1 cellular context compared by ENCODE assay signal in the genomic region with DNA sequence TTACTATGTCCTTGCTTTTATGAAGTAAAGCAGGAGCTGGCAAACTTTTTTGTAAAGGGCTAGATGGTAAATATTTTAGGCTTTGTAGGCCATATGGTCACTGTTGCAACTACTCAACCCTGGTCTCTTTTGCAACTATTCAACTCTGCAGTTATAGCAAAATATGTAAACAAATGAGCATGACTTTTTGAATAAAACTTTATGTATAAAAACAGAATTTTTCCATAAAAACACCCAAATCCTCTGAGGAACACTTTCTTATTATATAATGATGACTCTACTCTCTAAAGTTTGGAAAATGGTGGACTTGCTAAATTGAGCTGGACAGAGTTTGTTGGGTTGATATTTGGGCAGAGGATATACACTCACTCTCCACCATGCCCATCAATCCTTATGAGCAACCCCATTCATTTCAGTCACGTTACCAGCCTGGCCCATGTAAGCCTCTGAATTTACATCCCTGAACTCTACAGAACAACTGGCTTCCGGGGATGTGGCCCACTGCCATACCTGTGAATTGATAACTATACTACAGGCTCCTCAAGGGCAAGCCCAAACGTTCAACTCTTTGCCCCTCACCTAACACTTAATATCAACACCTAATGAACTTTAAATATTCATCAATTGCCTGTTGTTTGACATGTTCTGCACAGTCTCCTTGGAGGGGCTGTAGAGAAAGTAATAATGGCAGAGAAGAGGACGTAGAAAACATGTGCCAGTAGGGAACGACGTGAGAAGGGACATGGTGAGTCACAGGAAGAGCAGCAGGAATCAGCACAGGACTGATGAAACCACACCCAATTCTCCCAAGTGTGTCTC.
TF ChIP-seq lines count a peak whose summit lies in the region.

No MANE protein-coding gene starts in this region.

TF ChIP-seq in K562, 482 proteins besides CTCF, POLR2A, EP300 and RAD21 (continued from another document and continues in another):
- TF ChIP-seq, protein P1, sequence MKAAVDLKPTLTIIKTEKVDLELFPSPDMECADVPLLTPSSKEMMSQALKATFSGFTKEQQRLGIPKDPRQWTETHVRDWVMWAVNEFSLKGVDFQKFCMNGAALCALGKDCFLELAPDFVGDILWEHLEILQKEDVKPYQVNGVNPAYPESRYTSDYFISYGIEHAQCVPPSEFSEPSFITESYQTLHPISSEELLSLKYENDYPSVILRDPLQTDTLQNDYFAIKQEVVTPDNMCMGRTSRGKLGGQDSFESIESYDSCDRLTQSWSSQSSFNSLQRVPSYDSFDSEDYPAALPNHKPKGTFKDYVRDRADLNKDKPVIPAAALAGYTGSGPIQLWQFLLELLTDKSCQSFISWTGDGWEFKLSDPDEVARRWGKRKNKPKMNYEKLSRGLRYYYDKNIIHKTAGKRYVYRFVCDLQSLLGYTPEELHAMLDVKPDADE (conservative IDR thresholded peaks at IDR 0.05; ENCODE audit: control insufficient read depth, low read depth, low read length): no peak
- TF ChIP-seq EP400 (IDR thresholded peaks at IDR 0.05): peak; percentile 85
- TF ChIP-seq CHCHD3 (CRISPR knock-in tag; IDR thresholded peaks at IDR 0.05): no peak
- TF ChIP-seq MCM5 (IDR thresholded peaks at IDR 0.05; ENCODE audit: low read depth): no peak
- TF ChIP-seq U2AF1 (optimal IDR thresholded peaks at IDR 0.05; ENCODE audit: low read depth, low read length): no peak
- no peak for TF ChIP-seq SRF (CRISPR knock-in tag; IDR thresholded peaks at IDR 0.05)
- TF ChIP-seq, protein P2, sequence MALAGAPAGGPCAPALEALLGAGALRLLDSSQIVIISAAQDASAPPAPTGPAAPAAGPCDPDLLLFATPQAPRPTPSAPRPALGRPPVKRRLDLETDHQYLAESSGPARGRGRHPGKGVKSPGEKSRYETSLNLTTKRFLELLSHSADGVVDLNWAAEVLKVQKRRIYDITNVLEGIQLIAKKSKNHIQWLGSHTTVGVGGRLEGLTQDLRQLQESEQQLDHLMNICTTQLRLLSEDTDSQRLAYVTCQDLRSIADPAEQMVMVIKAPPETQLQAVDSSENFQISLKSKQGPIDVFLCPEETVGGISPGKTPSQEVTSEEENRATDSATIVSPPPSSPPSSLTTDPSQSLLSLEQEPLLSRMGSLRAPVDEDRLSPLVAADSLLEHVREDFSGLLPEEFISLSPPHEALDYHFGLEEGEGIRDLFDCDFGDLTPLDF (CRISPR knock-in tag; IDR thresholded peaks at IDR 0.05): no peak
- peak; percentile 79; the same call in 1 of the 2 replicates for TF ChIP-seq ELF4 (CRISPR knock-in tag; IDR thresholded peaks at IDR 0.05)
- no peak for TF ChIP-seq NONO (IDR thresholded peaks at IDR 0.05; ENCODE audit: low read depth in 2 of 2, low read length in 1 of 2)
- TF ChIP-seq HMG20B (CRISPR knock-in tag; IDR thresholded peaks at IDR 0.05): no peak
- TF ChIP-seq ZNF311 (CRISPR knock-in tag; IDR thresholded peaks at IDR 0.05): peak; percentile 87; the same call in 1 of the 2 replicates
- TF ChIP-seq, protein P3, sequence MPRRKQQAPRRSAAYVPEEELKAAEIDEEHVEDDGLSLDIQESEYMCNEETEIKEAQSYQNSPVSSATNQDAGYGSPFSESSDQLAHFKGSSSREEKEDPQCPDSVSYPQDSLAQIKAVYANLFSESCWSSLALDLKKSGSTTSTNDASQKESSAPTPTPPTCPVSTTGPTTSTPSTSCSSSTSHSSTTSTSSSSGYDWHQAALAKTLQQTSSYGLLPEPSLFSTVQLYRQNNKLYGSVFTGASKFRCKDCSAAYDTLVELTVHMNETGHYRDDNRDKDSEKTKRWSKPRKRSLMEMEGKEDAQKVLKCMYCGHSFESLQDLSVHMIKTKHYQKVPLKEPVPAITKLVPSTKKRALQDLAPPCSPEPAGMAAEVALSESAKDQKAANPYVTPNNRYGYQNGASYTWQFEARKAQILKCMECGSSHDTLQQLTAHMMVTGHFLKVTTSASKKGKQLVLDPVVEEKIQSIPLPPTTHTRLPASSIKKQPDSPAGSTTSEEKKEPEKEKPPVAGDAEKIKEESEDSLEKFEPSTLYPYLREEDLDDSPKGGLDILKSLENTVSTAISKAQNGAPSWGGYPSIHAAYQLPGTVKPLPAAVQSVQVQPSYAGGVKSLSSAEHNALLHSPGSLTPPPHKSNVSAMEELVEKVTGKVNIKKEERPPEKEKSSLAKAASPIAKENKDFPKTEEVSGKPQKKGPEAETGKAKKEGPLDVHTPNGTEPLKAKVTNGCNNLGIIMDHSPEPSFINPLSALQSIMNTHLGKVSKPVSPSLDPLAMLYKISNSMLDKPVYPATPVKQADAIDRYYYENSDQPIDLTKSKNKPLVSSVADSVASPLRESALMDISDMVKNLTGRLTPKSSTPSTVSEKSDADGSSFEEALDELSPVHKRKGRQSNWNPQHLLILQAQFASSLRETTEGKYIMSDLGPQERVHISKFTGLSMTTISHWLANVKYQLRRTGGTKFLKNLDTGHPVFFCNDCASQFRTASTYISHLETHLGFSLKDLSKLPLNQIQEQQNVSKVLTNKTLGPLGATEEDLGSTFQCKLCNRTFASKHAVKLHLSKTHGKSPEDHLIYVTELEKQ (CRISPR knock-in tag; IDR thresholded peaks at IDR 0.05): no peak
- no peak for TF ChIP-seq HNRNPL (IDR thresholded peaks at IDR 0.05; ENCODE audit: low read depth, low read length)
- TF ChIP-seq ZNF780A (CRISPR knock-in tag; IDR thresholded peaks at IDR 0.05): no peak
- no peak for TF ChIP-seq ILF3 (IDR thresholded peaks at IDR 0.05; ENCODE audit: borderline replicate concordance)
- TF ChIP-seq HIVEP1 (CRISPR knock-in tag; IDR thresholded peaks at IDR 0.05): no peak
- no peak for TF ChIP-seq ZSCAN32 (CRISPR knock-in tag; IDR thresholded peaks at IDR 0.05)
- TF ChIP-seq SRSF7 (optimal IDR thresholded peaks at IDR 0.05; ENCODE audit: low read depth, low read length): no peak
- TF ChIP-seq, protein P4, sequence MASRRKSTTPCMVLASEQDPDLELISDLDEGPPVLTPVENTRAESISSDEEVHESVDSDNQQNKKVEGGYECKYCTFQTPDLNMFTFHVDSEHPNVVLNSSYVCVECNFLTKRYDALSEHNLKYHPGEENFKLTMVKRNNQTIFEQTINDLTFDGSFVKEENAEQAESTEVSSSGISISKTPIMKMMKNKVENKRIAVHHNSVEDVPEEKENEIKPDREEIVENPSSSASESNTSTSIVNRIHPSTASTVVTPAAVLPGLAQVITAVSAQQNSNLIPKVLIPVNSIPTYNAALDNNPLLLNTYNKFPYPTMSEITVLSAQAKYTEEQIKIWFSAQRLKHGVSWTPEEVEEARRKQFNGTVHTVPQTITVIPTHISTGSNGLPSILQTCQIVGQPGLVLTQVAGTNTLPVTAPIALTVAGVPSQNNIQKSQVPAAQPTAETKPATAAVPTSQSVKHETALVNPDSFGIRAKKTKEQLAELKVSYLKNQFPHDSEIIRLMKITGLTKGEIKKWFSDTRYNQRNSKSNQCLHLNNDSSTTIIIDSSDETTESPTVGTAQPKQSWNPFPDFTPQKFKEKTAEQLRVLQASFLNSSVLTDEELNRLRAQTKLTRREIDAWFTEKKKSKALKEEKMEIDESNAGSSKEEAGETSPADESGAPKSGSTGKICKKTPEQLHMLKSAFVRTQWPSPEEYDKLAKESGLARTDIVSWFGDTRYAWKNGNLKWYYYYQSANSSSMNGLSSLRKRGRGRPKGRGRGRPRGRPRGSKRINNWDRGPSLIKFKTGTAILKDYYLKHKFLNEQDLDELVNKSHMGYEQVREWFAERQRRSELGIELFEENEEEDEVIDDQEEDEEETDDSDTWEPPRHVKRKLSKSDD (conservative IDR thresholded peaks at IDR 0.05; ENCODE audit: low read length): no peak
- TF ChIP-seq SIX5 (IDR thresholded peaks at IDR 0.05; ENCODE audit: borderline replicate concordance in 1 of 2, insufficient read depth in 1 of 2, low read depth in 1 of 2, low read length in 2 of 2): no peak
- TF ChIP-seq ZNF23 (CRISPR knock-in tag; IDR thresholded peaks at IDR 0.05): no peak
- no peak for TF ChIP-seq ARHGAP35 (IDR thresholded peaks at IDR 0.05; ENCODE audit: partially characterized antibody)
- no peak for TF ChIP-seq PURB (CRISPR knock-in tag; IDR thresholded peaks at IDR 0.05; ENCODE audit: low read depth)
- TF ChIP-seq RCOR1 (IDR thresholded peaks at IDR 0.05; ENCODE audit: borderline replicate concordance in 1 of 2, low read depth in 2 of 2, low read length in 2 of 2): peak; percentile 5 to 94; a peak in 3 of 4 replicates
- no peak for TF ChIP-seq RBM15 (IDR thresholded peaks at IDR 0.05; ENCODE audit: insufficient read depth, low read length)
- TF ChIP-seq, protein P5, sequence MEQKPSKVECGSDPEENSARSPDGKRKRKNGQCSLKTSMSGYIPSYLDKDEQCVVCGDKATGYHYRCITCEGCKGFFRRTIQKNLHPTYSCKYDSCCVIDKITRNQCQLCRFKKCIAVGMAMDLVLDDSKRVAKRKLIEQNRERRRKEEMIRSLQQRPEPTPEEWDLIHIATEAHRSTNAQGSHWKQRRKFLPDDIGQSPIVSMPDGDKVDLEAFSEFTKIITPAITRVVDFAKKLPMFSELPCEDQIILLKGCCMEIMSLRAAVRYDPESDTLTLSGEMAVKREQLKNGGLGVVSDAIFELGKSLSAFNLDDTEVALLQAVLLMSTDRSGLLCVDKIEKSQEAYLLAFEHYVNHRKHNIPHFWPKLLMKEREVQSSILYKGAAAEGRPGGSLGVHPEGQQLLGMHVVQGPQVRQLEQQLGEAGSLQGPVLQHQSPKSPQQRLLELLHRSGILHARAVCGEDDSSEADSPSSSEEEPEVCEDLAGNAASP (IDR thresholded peaks at IDR 0.05): no peak
- TF ChIP-seq NRF1 (conservative IDR thresholded peaks at IDR 0.05 in 1 of 2, IDR thresholded peaks at IDR 0.05 in 1 of 2): peak; percentile 24 to 41; a peak in 2 of 4 replicates
- TF ChIP-seq ZEB2 (IDR thresholded peaks at IDR 0.05): peak; percentile 71; the same call in 1 of the 2 replicates
- TF ChIP-seq BRD4 (IDR thresholded peaks at IDR 0.05): no peak
- TF ChIP-seq SAFB (IDR thresholded peaks at IDR 0.05; ENCODE audit: borderline replicate concordance, low read depth, low read length): no peak
- 0 out of 2 replicates have a peak, but pooled peaks have one; percentile 16 for TF ChIP-seq FOXK1 (CRISPR knock-in tag; IDR thresholded peaks at IDR 0.05; ENCODE audit: borderline replicate concordance)
- peak; percentile 68; the same call in 1 of the 2 replicates for TF ChIP-seq SMARCC2 (IDR thresholded peaks at IDR 0.05; ENCODE audit: low read depth)
- TF ChIP-seq, protein P6, sequence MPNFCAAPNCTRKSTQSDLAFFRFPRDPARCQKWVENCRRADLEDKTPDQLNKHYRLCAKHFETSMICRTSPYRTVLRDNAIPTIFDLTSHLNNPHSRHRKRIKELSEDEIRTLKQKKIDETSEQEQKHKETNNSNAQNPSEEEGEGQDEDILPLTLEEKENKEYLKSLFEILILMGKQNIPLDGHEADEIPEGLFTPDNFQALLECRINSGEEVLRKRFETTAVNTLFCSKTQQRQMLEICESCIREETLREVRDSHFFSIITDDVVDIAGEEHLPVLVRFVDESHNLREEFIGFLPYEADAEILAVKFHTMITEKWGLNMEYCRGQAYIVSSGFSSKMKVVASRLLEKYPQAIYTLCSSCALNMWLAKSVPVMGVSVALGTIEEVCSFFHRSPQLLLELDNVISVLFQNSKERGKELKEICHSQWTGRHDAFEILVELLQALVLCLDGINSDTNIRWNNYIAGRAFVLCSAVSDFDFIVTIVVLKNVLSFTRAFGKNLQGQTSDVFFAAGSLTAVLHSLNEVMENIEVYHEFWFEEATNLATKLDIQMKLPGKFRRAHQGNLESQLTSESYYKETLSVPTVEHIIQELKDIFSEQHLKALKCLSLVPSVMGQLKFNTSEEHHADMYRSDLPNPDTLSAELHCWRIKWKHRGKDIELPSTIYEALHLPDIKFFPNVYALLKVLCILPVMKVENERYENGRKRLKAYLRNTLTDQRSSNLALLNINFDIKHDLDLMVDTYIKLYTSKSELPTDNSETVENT (CRISPR knock-in tag; IDR thresholded peaks at IDR 0.05): no peak
- TF ChIP-seq, protein P7, sequence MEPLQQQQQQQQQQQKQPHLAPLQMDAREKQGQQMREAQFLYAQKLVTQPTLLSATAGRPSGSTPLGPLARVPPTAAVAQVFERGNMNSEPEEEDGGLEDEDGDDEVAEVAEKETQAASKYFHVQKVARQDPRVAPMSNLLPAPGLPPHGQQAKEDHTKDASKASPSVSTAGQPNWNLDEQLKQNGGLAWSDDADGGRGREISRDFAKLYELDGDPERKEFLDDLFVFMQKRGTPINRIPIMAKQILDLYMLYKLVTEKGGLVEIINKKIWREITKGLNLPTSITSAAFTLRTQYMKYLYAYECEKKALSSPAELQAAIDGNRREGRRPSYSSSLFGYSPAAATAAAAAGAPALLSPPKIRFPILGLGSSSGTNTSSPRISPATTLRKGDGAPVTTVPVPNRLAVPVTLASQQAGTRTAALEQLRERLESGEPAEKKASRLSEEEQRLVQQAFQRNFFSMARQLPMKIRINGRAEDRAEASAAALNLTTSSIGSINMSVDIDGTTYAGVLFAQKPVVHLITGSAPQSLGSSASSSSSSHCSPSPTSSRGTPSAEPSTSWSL (CRISPR knock-in tag; IDR thresholded peaks at IDR 0.05; ENCODE audit: borderline replicate concordance): no peak
- no peak for TF ChIP-seq ZNF561 (CRISPR knock-in tag; conservative IDR thresholded peaks at IDR 0.05)
- TF ChIP-seq FOXA3 (CRISPR knock-in tag; conservative IDR thresholded peaks at IDR 0.05 in 1 of 2, IDR thresholded peaks at IDR 0.05 in 1 of 2): no peak
- TF ChIP-seq FOXP1 (CRISPR knock-in tag; IDR thresholded peaks at IDR 0.05): no peak
- TF ChIP-seq DACH1 (IDR thresholded peaks at IDR 0.05; ENCODE audit: partially characterized antibody): no peak
- TF ChIP-seq SAFB2 (IDR thresholded peaks at IDR 0.05; ENCODE audit: borderline replicate concordance, low read depth, low read length, severe bottlenecking): no peak
- 0 out of 2 replicates have a peak, but pooled peaks have one; percentile 23 for TF ChIP-seq ZFPM2 (CRISPR knock-in tag; IDR thresholded peaks at IDR 0.05)
- TF ChIP-seq MBD2 (IDR thresholded peaks at IDR 0.05; ENCODE audit: borderline replicate concordance, low read depth): no peak
- TF ChIP-seq, protein P8, sequence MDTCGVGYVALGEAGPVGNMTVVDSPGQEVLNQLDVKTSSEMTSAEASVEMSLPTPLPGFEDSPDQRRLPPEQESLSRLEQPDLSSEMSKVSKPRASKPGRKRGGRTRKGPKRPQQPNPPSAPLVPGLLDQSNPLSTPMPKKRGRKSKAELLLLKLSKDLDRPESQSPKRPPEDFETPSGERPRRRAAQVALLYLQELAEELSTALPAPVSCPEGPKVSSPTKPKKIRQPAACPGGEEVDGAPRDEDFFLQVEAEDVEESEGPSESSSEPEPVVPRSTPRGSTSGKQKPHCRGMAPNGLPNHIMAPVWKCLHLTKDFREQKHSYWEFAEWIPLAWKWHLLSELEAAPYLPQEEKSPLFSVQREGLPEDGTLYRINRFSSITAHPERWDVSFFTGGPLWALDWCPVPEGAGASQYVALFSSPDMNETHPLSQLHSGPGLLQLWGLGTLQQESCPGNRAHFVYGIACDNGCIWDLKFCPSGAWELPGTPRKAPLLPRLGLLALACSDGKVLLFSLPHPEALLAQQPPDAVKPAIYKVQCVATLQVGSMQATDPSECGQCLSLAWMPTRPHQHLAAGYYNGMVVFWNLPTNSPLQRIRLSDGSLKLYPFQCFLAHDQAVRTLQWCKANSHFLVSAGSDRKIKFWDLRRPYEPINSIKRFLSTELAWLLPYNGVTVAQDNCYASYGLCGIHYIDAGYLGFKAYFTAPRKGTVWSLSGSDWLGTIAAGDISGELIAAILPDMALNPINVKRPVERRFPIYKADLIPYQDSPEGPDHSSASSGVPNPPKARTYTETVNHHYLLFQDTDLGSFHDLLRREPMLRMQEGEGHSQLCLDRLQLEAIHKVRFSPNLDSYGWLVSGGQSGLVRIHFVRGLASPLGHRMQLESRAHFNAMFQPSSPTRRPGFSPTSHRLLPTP (IDR thresholded peaks at IDR 0.05; ENCODE audit: borderline replicate concordance, extremely low read depth, insufficient read length): no peak
- no peak; the same call in 1 of the 2 replicates for TF ChIP-seq NFE2 (IDR thresholded peaks at IDR 0.05; ENCODE audit: low read depth)
